ENCODE assay signal across 8 cellular contexts in genomic region chr19:21698215-21698614, GRCh38.
DNase-seq lines count a peak whose midpoint lies in the region; ATAC-seq and TF ChIP-seq lines count a peak whose summit lies in the region.

No MANE protein-coding gene starts in this region.

- no peak for ATAC-seq in activated CD8-positive, alpha-beta T cell treated with anti-CD3 and anti-CD28 coated beads, Interleukin-2, amount 10 ng/mL, durations not matched to agents 7 days and 5 days
- no peak for ATAC-seq in GM18861 (IDR thresholded peaks at IDR 0.05; ENCODE audit: unreplicated experiment)

- H3K27ac ChIP-seq in AG04450 (ENCODE audit: low read depth, low read length) (no peak overlapping the region), vagina (no peak overlapping the region)

- CTCF ChIA-PET in AG04450 (lab: Charles Lee): no interaction called here
- CTCF ChIA-PET in activated CD8-positive, alpha-beta T cell treated with anti-CD3 and anti-CD28 coated beads, Interleukin-2, amount 10 ng/mL, durations not matched to agents 7 days and 5 days (lab: Charles Lee): interaction anchor here (1.3 to 1.5 kb wide), 2 partner anchors 215 to 496 kb away, joined by 3 to 4 read pairs; no protein-coding TSS in a partner anchor

- H3K4me3 ChIP-seq in AG04450 (ENCODE audit: low read depth, low read length) (no peak overlapping the region), kidney epithelial cell (ENCODE audit: low read depth, low read length) (no peak overlapping the region), vagina (no peak overlapping the region)

- TF ChIP-seq CTCF in AG04450 (IDR thresholded peaks at IDR 0.05; ENCODE audit: low read depth, low read length) (peak; percentile 23; the same call in 1 of the 2 replicates), HFFc6 (IDR thresholded peaks at IDR 0.05) (peak; percentile 79), kidney epithelial cell (IDR thresholded peaks at IDR 0.05; ENCODE audit: insufficient read depth, low read length, poor library complexity, severe bottlenecking) (peak; percentile 11), vagina (IDR thresholded peaks at IDR 0.05) (peak; percentile 25 to 56 (median 33))

- no peak for TF ChIP-seq POLR2A in vagina (IDR thresholded peaks at IDR 0.05)

- no peaks in the 10 kb centered on the region for H3K36me3 Mint-ChIP-seq in HFFc6 (ENCODE audit: low read depth)
- H3K36me3 Mint-ChIP-seq in activated CD8-positive, alpha-beta T cell treated with anti-CD3 and anti-CD28 coated beads, Interleukin-2, amount 10 ng/mL, durations not matched to agents 7 days and 5 days (ENCODE audit: low read depth): no peaks in the 10 kb centered on the region

- H3K9me3 ChIP-seq in AG04450 (ENCODE audit: control insufficient read depth, insufficient read depth, low read length) (peaks cover 44% of the 10 kb centered on the region), vagina (no peaks in the 10 kb centered on the region)

- H3K27me3 ChIP-seq in AG04450 (ENCODE audit: control insufficient read depth, insufficient read depth, low read length) (no peaks in the 10 kb centered on the region), kidney epithelial cell (ENCODE audit: control insufficient read depth, insufficient read depth, low read length) (no peaks in the 10 kb centered on the region), vagina (no peaks in the 10 kb centered on the region)

- POLR2A ChIA-PET in AG04450 (lab: Yijun Ruan, JAX): no interaction called here
- POLR2A ChIA-PET in activated CD8-positive, alpha-beta T cell treated with anti-CD3 and anti-CD28 coated beads, Interleukin-2, amount 10 ng/mL, durations not matched to agents 7 days and 5 days (lab: Charles Lee): no interaction called here

- intact Hi-C loops in vagina (cut with DNase I): no loop called here

- peaks cover 7% of the 10 kb centered on the region; the same call in 1 of the 2 replicates for H3K4me1 Mint-ChIP-seq in HFFc6 (ENCODE audit: low read depth)
- H3K4me1 Mint-ChIP-seq in activated CD8-positive, alpha-beta T cell treated with anti-CD3 and anti-CD28 coated beads, Interleukin-2, amount 10 ng/mL, durations not matched to agents 7 days and 5 days (ENCODE audit: low read depth): no peaks in the 10 kb centered on the region

- no peaks in the 10 kb centered on the region for H3K4me1 ChIP-seq in vagina

- DNase-seq in AG04450 (ENCODE audit: low read depth, low spot score) (no peak), HFFc6 (peak; percentile 26), kidney epithelial cell (ENCODE audit: low read depth) (no peak), vagina (ENCODE audit: extremely low spot score in 2 of 2) (no peak), iPS-NIHi7 (ENCODE audit: extremely low spot score) (no peak), NCI-H446 (lab: John Stamatoyannopoulos, UW) (no peak)
- peak; percentile 25 for DNase-seq in activated CD8-positive, alpha-beta T cell treated with anti-CD3 and anti-CD28 coated beads, Interleukin-2, amount 10 ng/mL, durations not matched to agents 7 days and 5 days

- H3K9me3 Mint-ChIP-seq in HFFc6: peaks cover 5% of the 10 kb centered on the region; the same call in 1 of the 2 replicates
- no peaks in the 10 kb centered on the region for H3K9me3 Mint-ChIP-seq in activated CD8-positive, alpha-beta T cell treated with anti-CD3 and anti-CD28 coated beads, Interleukin-2, amount 10 ng/mL, durations not matched to agents 7 days and 5 days (ENCODE audit: insufficient read depth)

- peaks cover 6% of the 10 kb centered on the region for H3K27me3 Mint-ChIP-seq in HFFc6 (ENCODE audit: insufficient read depth)
- H3K27me3 Mint-ChIP-seq in activated CD8-positive, alpha-beta T cell treated with anti-CD3 and anti-CD28 coated beads, Interleukin-2, amount 10 ng/mL, durations not matched to agents 7 days and 5 days (ENCODE audit: low read depth): no peaks in the 10 kb centered on the region

- no peak overlapping the region for H3K27ac Mint-ChIP-seq in HFFc6
- H3K27ac Mint-ChIP-seq in activated CD8-positive, alpha-beta T cell treated with anti-CD3 and anti-CD28 coated beads, Interleukin-2, amount 10 ng/mL, durations not matched to agents 7 days and 5 days: no peak overlapping the region

- H3K36me3 ChIP-seq in kidney epithelial cell (ENCODE audit: control insufficient read depth, insufficient read depth, low read length): no peaks in the 10 kb centered on the region
- no peaks in the 10 kb centered on the region for H3K36me3 ChIP-seq in vagina

- H3K4me3 Mint-ChIP-seq in HFFc6: no peak overlapping the region
- H3K4me3 Mint-ChIP-seq in activated CD8-positive, alpha-beta T cell treated with anti-CD3 and anti-CD28 coated beads, Interleukin-2, amount 10 ng/mL, durations not matched to agents 7 days and 5 days: no peak overlapping the region

Comparison
In these comparisons a context has a peak if more than half of its experiments do, and no peak if none do; other contexts are left out.
1. DNase-seq: peak in HFFc6 (single experiment) and activated CD8-positive, alpha-beta T cell treated with anti-CD3 and anti-CD28 coated beads, Interleukin-2, amount 10 ng/mL, durations not matched to agents 7 days and 5 days (single experiment); none in AG04450 (single experiment), kidney epithelial cell (single experiment), vagina (0 of 2), iPS-NIHi7 (single experiment) and NCI-H446 (0 of 2).
2. CTCF ChIP-seq: peak in every context shown above with its lines; median percentile 79 in HFFc6; 33 in vagina; 23 in AG04450; 11 in kidney epithelial cell.